In the genomic region with DNA sequence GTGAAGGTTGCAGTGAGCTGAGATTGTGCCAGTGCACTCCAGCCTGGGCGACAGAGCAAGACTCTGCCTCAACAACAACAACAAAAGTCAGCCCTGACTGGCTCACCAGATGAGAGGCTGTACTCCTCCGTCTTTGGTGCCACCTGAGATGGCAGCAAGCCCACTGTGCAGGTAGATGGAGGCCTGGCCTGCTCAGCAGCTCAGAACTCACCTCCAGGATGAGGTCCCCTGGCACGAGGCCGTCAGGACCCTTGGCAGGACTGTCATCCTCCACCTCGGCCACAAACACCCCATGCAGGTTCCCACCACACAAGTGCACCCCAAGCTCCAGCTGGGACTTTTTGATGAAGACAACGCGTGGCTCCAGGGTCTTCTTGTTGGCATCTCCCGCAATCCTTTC, we compare ENCODE assay signal across 28 cellular contexts.
"Had no signal": no experiment of that assay in that cellular context is flagged by ENCODE, and none has a peak within 500 bp of the region (broad histone marks: within the 10 kb centered on the region; RNA-seq: fewer than 3 reads in every experiment).

No MANE protein-coding gene starts in this region.

- H3K4me3 ChIP-seq: ascending aorta had no signal

- H3K4me3 Mint-ChIP-seq: activated CD4-positive, alpha-beta T cell treated with anti-CD3 and anti-CD28 coated beads for 36 hours; activated CD4-positive, alpha-beta T cell treated with anti-CD3 and anti-CD28 coated beads, Interleukin-2, amount 10 ng/mL, durations not matched to agents 7 days and 5 days; activated CD8-positive, alpha-beta T cell treated with anti-CD3 and anti-CD28 coated beads, Interleukin-2, amount 10 ng/mL, durations not matched to agents 7 days and 5 days; activated naive CD4-positive, alpha-beta T cell treated with anti-CD3 and anti-CD28 coated beads, Interleukin-2, amount 50 U/mL, for 24 hours; activated naive CD8-positive, alpha-beta T cell treated with anti-CD3 and anti-CD28 coated beads, Interleukin-2, amount 10 ng/mL, durations not matched to agents 7 days and 5 days; activated T-cell treated with anti-CD3 and anti-CD28 coated beads, Interleukin-2, amount 50 U/mL, for 24 hours had no signal

- H3K27me3 ChIP-seq: ascending aorta had no signal

- H3K27ac ChIP-seq: ascending aorta had no signal

- H3K9me3 Mint-ChIP-seq: activated CD4-positive, alpha-beta T cell treated with anti-CD3 and anti-CD28 coated beads, Interleukin-2, amount 10 ng/mL, durations not matched to agents 7 days and 5 days; activated naive CD4-positive, alpha-beta T cell treated with anti-CD3 and anti-CD28 coated beads, Interleukin-2, amount 50 U/mL, for 24 hours; activated naive CD8-positive, alpha-beta T cell treated with anti-CD3 and anti-CD28 coated beads, Interleukin-2, amount 10 ng/mL, durations not matched to agents 7 days and 5 days; activated T-cell treated with anti-CD3 and anti-CD28 coated beads, Interleukin-2, amount 50 U/mL, for 24 hours; activated T-helper 2 cell treated with anti-CD3 and anti-CD28 coated beads, Interferon-gamma antibody, Interleukin-2, Interleukin-4, amounts not matched to agents 10 μg/mL and 5 μg/mL and 100 μg/mL, durations not matched to agents 14 hours and 24 hours and 36 hours had no signal

- H3K9me3 ChIP-seq: ascending aorta had no signal

- H3K27ac Mint-ChIP-seq: activated CD4-positive, alpha-beta T cell treated with anti-CD3 and anti-CD28 coated beads for 36 hours; activated CD4-positive, alpha-beta T cell treated with anti-CD3 and anti-CD28 coated beads, Interleukin-2, amount 10 ng/mL, durations not matched to agents 7 days and 5 days; activated CD8-positive, alpha-beta T cell treated with anti-CD3 and anti-CD28 coated beads, Interleukin-2, amount 10 ng/mL, durations not matched to agents 7 days and 5 days; activated naive CD4-positive, alpha-beta T cell treated with anti-CD3 and anti-CD28 coated beads, Interleukin-2, amount 50 U/mL, for 24 hours; activated naive CD8-positive, alpha-beta T cell treated with anti-CD3 and anti-CD28 coated beads, Interleukin-2, amount 10 ng/mL, durations not matched to agents 7 days and 5 days; activated T-cell treated with anti-CD3 and anti-CD28 coated beads, Interleukin-2, amount 50 U/mL, for 24 hours; activated T-helper 2 cell treated with anti-CD3 and anti-CD28 coated beads, Interferon-gamma antibody, Interleukin-2, Interleukin-4, amounts not matched to agents 10 μg/mL and 5 μg/mL and 100 μg/mL, durations not matched to agents 14 hours and 24 hours and 36 hours had no signal

- H3K36me3 Mint-ChIP-seq: activated naive CD4-positive, alpha-beta T cell treated with anti-CD3 and anti-CD28 coated beads, Interleukin-2, amount 50 U/mL, for 24 hours; activated naive CD8-positive, alpha-beta T cell treated with anti-CD3 and anti-CD28 coated beads, Interleukin-2, amount 10 ng/mL, durations not matched to agents 7 days and 5 days had no signal

- H3K4me1 Mint-ChIP-seq: activated CD4-positive, alpha-beta T cell treated with anti-CD3 and anti-CD28 coated beads for 36 hours; activated CD4-positive, alpha-beta T cell treated with anti-CD3 and anti-CD28 coated beads, Interleukin-2, amount 10 ng/mL, durations not matched to agents 7 days and 5 days; activated naive CD4-positive, alpha-beta T cell treated with anti-CD3 and anti-CD28 coated beads, Interleukin-2, amount 50 U/mL, for 24 hours had no signal

- H3K27me3 Mint-ChIP-seq: activated CD4-positive, alpha-beta T cell treated with anti-CD3 and anti-CD28 coated beads for 36 hours; activated CD4-positive, alpha-beta T cell treated with anti-CD3 and anti-CD28 coated beads, Interleukin-2, amount 10 ng/mL, durations not matched to agents 7 days and 5 days; activated naive CD4-positive, alpha-beta T cell treated with anti-CD3 and anti-CD28 coated beads, Interleukin-2, amount 50 U/mL, for 24 hours; activated T-cell treated with anti-CD3 and anti-CD28 coated beads, Interleukin-2, amount 50 U/mL, for 24 hours had no signal

- H3K4me1 ChIP-seq: ascending aorta had no signal

- DNase-seq: activated CD4-positive, alpha-beta T cell treated with anti-CD3 and anti-CD28 coated beads for 36 hours; activated CD4-positive, alpha-beta T cell treated with anti-CD3 and anti-CD28 coated beads, Interleukin-2, amount 10 ng/mL, durations not matched to agents 7 days and 5 days; activated CD4-positive, alpha-beta T cell treated with anti-CD3 and anti-CD28 coated beads, Interleukin-2, amount 50 U/mL, for 48 hours; activated CD8-positive, alpha-beta T cell treated with anti-CD3 and anti-CD28 coated beads, Interleukin-2, amount 10 ng/mL, durations not matched to agents 7 days and 5 days; activated gamma-delta T cell; activated naive CD4-positive, alpha-beta T cell treated with Interleukin-2 at 50 U/mL for 16 hours; activated naive CD8-positive, alpha-beta T cell treated with anti-CD3 and anti-CD28 coated beads, Interleukin-2, amount 10 ng/mL, durations not matched to agents 7 days and 5 days; activated T-cell treated with anti-CD3 and anti-CD28 coated beads, Interleukin-2, amount 50 U/mL, for 24 hours; amygdala; cerebellar nuclear complex; Kasumi-1; KG1; MM.1S; MV-4-11; NCI-H1092; NCI-H1436 treated with DMSO at 0.1 percent for 48 hours; NCI-H1694 treated with DMSO at 0.1 percent for 48 hours; NCI-H2029; NCI-H345; NCI-H524 treated with DMSO at 0.1 percent for 48 hours; SIG-M5; SW 1271; T-helper 1 cell; T-helper 2 cell; T-helper 9 cell had no signal
